Comparison of ENCODE assay signal across 20 cellular contexts in genomic region chr4:84825701-84826100, GRCh38.
DNase-seq lines count a peak whose midpoint lies in the region; FAIRE-seq and TF ChIP-seq lines count a peak whose summit lies in the region.
"Had no signal": no experiment of that assay in that cellular context is flagged by ENCODE, and none has a peak within 500 bp of the region (broad histone marks: within the 10 kb centered on the region; RNA-seq: fewer than 3 reads in every experiment).

No MANE protein-coding gene starts in this region.

- peaks cover 5% of the 10 kb centered on the region for H3K27me3 Mint-ChIP-seq in glutamatergic neuron (ENCODE audit: unreplicated experiment)
- H3K27me3 Mint-ChIP-seq: B cell; CD4-positive, CD25-positive, alpha-beta regulatory T cell had no signal

- no peak for DNase-seq in glutamatergic neuron
- no peak for DNase-seq in NCI-H1436 treated with DMSO at 0.1 percent for 48 hours (lab: John Stamatoyannopoulos, UW)
- no peak for DNase-seq in GM19239 (ENCODE audit: insufficient read length, low spot score)
- DNase-seq in glomerular visceral epithelial cell (ENCODE audit: extremely low spot score): no peak
- DNase-seq: Caco-2; CD4-positive, CD25-positive, alpha-beta regulatory T cell; CD8-positive, alpha-beta T cell; DMS153; DND-41; GDM1; GM23248; H7; HCEC 1CT had no signal

- no peak overlapping the region for H3K4me3 Mint-ChIP-seq in glutamatergic neuron (ENCODE audit: unreplicated experiment)
- H3K4me3 Mint-ChIP-seq: B cell; CD4-positive, CD25-positive, alpha-beta regulatory T cell; CD8-positive, alpha-beta T cell had no signal

- no peaks in the 10 kb centered on the region for H3K36me3 Mint-ChIP-seq in glutamatergic neuron (ENCODE audit: unreplicated experiment)
- H3K36me3 Mint-ChIP-seq: CD4-positive, CD25-positive, alpha-beta regulatory T cell; CD8-positive, alpha-beta T cell had no signal

- no peaks in the 10 kb centered on the region for H3K9me3 Mint-ChIP-seq in glutamatergic neuron (ENCODE audit: unreplicated experiment)
- H3K9me3 Mint-ChIP-seq: CD4-positive, CD25-positive, alpha-beta regulatory T cell; CD8-positive, alpha-beta T cell had no signal

- H3K4me1 Mint-ChIP-seq in glutamatergic neuron (ENCODE audit: low read depth, unreplicated experiment): peaks cover 20% of the 10 kb centered on the region
- H3K4me1 Mint-ChIP-seq: B cell; CD4-positive, CD25-positive, alpha-beta regulatory T cell had no signal

- peak; percentile 81 for FAIRE-seq in A204.1 (lab: Jason Lieb, UNC)
- FAIRE-seq in G401.6 (lab: Jason Lieb, UNC): peak; percentile 48
- FAIRE-seq in TTC549 (lab: Jason Lieb, UNC): peak; percentile 5
- no peak for FAIRE-seq in GM19239 (lab: Jason Lieb, UNC)
- FAIRE-seq: GM12878, GM18507, H1 had no signal

- H3K27ac Mint-ChIP-seq in glutamatergic neuron (ENCODE audit: unreplicated experiment): peak overlapping the region; percentile 78
- H3K27ac Mint-ChIP-seq: B cell; CD4-positive, CD25-positive, alpha-beta regulatory T cell; CD8-positive, alpha-beta T cell had no signal

- no peak for TF ChIP-seq CTCF in glutamatergic neuron (IDR thresholded peaks at IDR 0.05; ENCODE audit: partially characterized antibody, unreplicated experiment)
